In genomic region chr6:134293659-134294161, GRCh38 we compare ENCODE assay signal across 1 cellular context.
A peak's percentile ranks its signal among the peaks of the same experiment; 100 is the strongest.
TF ChIP-seq lines count a peak whose summit lies in the region.

No MANE protein-coding gene starts in this region.

TF ChIP-seq in K562, 482 proteins besides CTCF, POLR2A, EP300 and RAD21 (continued from another document):
- TF ChIP-seq NFRKB (IDR thresholded peaks at IDR 0.05; ENCODE audit: low read depth) (no peak), SPI1 (IDR thresholded peaks at IDR 0.05; ENCODE audit: borderline replicate concordance, low read depth, low read length) (no peak), ZNF197 (CRISPR knock-in tag; IDR thresholded peaks at IDR 0.05; ENCODE audit: low read depth) (no peak), CEBPZ (IDR thresholded peaks at IDR 0.05; ENCODE audit: borderline replicate concordance, low read depth, low read length) (no peak), TSHZ1 (CRISPR knock-in tag; IDR thresholded peaks at IDR 0.05) (no peak), SMAD3 (CRISPR knock-in tag; conservative IDR thresholded peaks at IDR 0.05) (peak; percentile 77; the same call in 1 of the 2 replicates), MCM5 (IDR thresholded peaks at IDR 0.05; ENCODE audit: low read depth) (no peak), CHD1 (IDR thresholded peaks at IDR 0.05; ENCODE audit: low read length) (no peak), RBM34 (IDR thresholded peaks at IDR 0.05; ENCODE audit: borderline replicate concordance, insufficient read depth, low read length) (no peak), ZNF395 (CRISPR knock-in tag; IDR thresholded peaks at IDR 0.05) (no peak), CXXC5 (CRISPR knock-in tag; IDR thresholded peaks at IDR 0.05) (no peak), RFX5 (IDR thresholded peaks at IDR 0.05; ENCODE audit: low read depth, low read length) (no peak), TRIM25 (IDR thresholded peaks at IDR 0.05; ENCODE audit: borderline replicate concordance) (no peak), ETV6 (IDR thresholded peaks at IDR 0.05; ENCODE audit: borderline replicate concordance in 1 of 2, low read depth in 2 of 2, low read length in 1 of 2) (no peak), ETV6 (CRISPR knock-in tag; IDR thresholded peaks at IDR 0.05; ENCODE audit: borderline replicate concordance) (no peak), YBX1 (IDR thresholded peaks at IDR 0.05) (no peak), ZFP30 (CRISPR knock-in tag; IDR thresholded peaks at IDR 0.05; ENCODE audit: borderline replicate concordance) (no peak), FOXK2 (conservative IDR thresholded peaks at IDR 0.05 in 1 of 2, IDR thresholded peaks at IDR 0.05 in 1 of 2; ENCODE audit: low read depth in 2 of 2) (peak; percentile 37 to 57; a peak in 1 of 4 replicates)
